In the genomic region with DNA sequence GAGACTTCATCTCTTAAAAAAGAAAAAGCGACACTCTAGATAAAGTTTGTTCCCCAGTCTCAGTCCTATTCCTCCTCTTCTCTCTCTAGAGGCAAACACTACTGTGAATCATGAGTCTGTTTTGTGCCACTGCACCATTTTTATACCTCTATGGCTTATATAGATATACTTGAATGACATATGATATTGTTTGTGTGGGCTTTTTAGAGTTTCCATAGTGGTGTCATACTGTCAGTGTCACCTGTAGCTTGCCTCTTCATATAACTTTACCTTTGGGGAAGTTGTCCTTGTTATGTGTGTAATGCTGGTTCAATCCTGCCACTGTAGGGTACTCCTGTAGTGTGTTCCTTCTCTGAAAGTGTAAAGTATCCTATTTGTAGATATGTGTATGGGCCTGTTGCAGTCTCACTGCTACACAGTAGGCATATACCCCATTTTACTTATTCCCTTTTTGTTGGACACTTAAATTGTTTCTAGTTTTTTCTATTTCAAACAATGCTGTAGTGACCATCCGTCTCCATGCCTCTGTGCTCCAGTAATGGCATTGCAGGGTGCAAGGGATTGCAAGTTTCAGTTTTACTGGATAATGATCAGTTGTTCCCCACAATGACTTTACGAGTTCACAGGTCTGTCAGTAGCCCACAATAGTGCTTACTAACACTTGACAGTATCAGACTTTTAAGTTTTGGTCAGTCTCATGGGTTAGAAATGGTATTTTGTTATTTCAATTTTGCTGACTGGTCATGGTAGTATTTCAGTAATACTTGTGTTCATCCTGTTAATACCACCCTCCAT, we compare ENCODE assay signal across 1 cellular context.
TF ChIP-seq lines count a peak whose summit lies in the region.

No MANE protein-coding gene starts in this region.

TF ChIP-seq in K562, 482 proteins besides CTCF, POLR2A, EP300 and RAD21 (continued from another document and continues in another):
- TF ChIP-seq ZNF655 (CRISPR knock-in tag; IDR thresholded peaks at IDR 0.05): no peak
- no peak for TF ChIP-seq SMARCB1 (IDR thresholded peaks at IDR 0.05; ENCODE audit: insufficient read length, low read depth)
- 0 out of 2 replicates have a peak, but pooled peaks have one; percentile 55 for TF ChIP-seq ZNF212 (CRISPR knock-in tag; IDR thresholded peaks at IDR 0.05)
- TF ChIP-seq HNRNPL (IDR thresholded peaks at IDR 0.05; ENCODE audit: low read depth, low read length): no peak
- TF ChIP-seq NFE2 (IDR thresholded peaks at IDR 0.05; ENCODE audit: low read depth): peak; percentile 86
- no peak for TF ChIP-seq KLF16 (IDR thresholded peaks at IDR 0.05)
- TF ChIP-seq ZNF431 (CRISPR knock-in tag; IDR thresholded peaks at IDR 0.05): no peak
- TF ChIP-seq ZNF77 (CRISPR knock-in tag; IDR thresholded peaks at IDR 0.05): no peak
- TF ChIP-seq PRPF4 (IDR thresholded peaks at IDR 0.05; ENCODE audit: insufficient read depth, low read depth, low read length, poor library complexity, severe bottlenecking): no peak
- TF ChIP-seq PCBP1 (IDR thresholded peaks at IDR 0.05; ENCODE audit: low read depth, low read length, poor library complexity, severe bottlenecking): no peak
- TF ChIP-seq, protein P1, sequence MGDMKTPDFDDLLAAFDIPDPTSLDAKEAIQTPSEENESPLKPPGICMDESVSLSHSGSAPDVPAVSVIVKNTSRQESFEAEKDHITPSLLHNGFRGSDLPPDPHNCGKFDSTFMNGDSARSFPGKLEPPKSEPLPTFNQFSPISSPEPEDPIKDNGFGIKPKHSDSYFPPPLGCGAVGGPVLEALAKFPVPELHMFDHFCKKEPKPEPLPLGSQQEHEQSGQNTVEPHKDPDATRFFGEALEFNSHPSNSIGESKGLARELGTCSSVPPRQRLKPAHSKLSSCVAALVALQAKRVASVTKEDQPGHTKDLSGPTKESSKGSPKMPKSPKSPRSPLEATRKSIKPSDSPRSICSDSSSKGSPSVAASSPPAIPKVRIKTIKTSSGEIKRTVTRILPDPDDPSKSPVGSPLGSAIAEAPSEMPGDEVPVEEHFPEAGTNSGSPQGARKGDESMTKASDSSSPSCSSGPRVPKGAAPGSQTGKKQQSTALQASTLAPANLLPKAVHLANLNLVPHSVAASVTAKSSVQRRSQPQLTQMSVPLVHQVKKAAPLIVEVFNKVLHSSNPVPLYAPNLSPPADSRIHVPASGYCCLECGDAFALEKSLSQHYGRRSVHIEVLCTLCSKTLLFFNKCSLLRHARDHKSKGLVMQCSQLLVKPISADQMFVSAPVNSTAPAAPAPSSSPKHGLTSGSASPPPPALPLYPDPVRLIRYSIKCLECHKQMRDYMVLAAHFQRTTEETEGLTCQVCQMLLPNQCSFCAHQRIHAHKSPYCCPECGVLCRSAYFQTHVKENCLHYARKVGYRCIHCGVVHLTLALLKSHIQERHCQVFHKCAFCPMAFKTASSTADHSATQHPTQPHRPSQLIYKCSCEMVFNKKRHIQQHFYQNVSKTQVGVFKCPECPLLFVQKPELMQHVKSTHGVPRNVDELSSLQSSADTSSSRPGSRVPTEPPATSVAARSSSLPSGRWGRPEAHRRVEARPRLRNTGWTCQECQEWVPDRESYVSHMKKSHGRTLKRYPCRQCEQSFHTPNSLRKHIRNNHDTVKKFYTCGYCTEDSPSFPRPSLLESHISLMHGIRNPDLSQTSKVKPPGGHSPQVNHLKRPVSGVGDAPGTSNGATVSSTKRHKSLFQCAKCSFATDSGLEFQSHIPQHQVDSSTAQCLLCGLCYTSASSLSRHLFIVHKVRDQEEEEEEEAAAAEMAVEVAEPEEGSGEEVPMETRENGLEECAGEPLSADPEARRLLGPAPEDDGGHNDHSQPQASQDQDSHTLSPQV (IDR thresholded peaks at IDR 0.05): peak; percentile 71
- peak; percentile 63 for TF ChIP-seq ARID1B (IDR thresholded peaks at IDR 0.05)
- no peak for TF ChIP-seq EZH2 (IDR thresholded peaks at IDR 0.05; ENCODE audit: borderline replicate concordance, low read depth, low read length)
- no peak for TF ChIP-seq BHLHE40 (IDR thresholded peaks at IDR 0.05; ENCODE audit: low read length)
- TF ChIP-seq MAFG (tag; conservative IDR thresholded peaks at IDR 0.05): peak; percentile 95
- no peak for TF ChIP-seq PHF8 (IDR thresholded peaks at IDR 0.05; ENCODE audit: borderline replicate concordance, low read length)
- TF ChIP-seq ZNF445 (CRISPR knock-in tag; IDR thresholded peaks at IDR 0.05; ENCODE audit: low read depth): no peak
- no peak for TF ChIP-seq YBX1 (IDR thresholded peaks at IDR 0.05)
- TF ChIP-seq ZNF263 (CRISPR knock-in tag; IDR thresholded peaks at IDR 0.05; ENCODE audit: borderline replicate concordance): no peak
- peak; percentile 46; the same call in 1 of the 2 replicates for TF ChIP-seq SMARCE1 (IDR thresholded peaks at IDR 0.05)
- TF ChIP-seq SRSF1 (IDR thresholded peaks at IDR 0.05; ENCODE audit: low read depth, low read length): no peak
- TF ChIP-seq, protein P2, sequence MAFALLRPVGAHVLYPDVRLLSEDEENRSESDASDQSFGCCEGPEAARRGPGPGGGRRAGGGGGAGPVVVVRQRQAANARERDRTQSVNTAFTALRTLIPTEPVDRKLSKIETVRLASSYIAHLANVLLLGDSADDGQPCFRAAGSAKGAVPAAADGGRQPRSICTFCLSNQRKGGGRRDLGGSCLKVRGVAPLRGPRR (CRISPR knock-in tag; IDR thresholded peaks at IDR 0.05): no peak
- TF ChIP-seq GABPA (tag; conservative IDR thresholded peaks at IDR 0.05; ENCODE audit: low read depth): no peak
- peak; percentile 50 for TF ChIP-seq FOSL1 (tag; conservative IDR thresholded peaks at IDR 0.05)
- TF ChIP-seq ZKSCAN1 (IDR thresholded peaks at IDR 0.05; ENCODE audit: low read depth, low read length): no peak; the same call in 1 of the 2 replicates
- TF ChIP-seq, protein P3, sequence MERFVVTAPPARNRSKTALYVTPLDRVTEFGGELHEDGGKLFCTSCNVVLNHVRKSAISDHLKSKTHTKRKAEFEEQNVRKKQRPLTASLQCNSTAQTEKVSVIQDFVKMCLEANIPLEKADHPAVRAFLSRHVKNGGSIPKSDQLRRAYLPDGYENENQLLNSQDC (CRISPR knock-in tag; IDR thresholded peaks at IDR 0.05): no peak
- TF ChIP-seq GTF2B (IDR thresholded peaks at IDR 0.05; ENCODE audit: extremely low read depth, insufficient read length): no peak
- TF ChIP-seq BRD4 (IDR thresholded peaks at IDR 0.05): 0 out of 2 replicates have a peak, but pooled peaks have one; percentile 48
- TF ChIP-seq MECOM (CRISPR knock-in tag; IDR thresholded peaks at IDR 0.05): no peak
- TF ChIP-seq UBTF (IDR thresholded peaks at IDR 0.05; ENCODE audit: borderline replicate concordance in 1 of 2, low read depth in 2 of 2, low read length in 2 of 2): no peak
- no peak for TF ChIP-seq MYBL2 (IDR thresholded peaks at IDR 0.05; ENCODE audit: low read depth)
- no peak for TF ChIP-seq MYBL2 (CRISPR knock-in tag; IDR thresholded peaks at IDR 0.05; ENCODE audit: borderline replicate concordance)
- TF ChIP-seq ARID3B (CRISPR knock-in tag; IDR thresholded peaks at IDR 0.05; ENCODE audit: borderline replicate concordance): no peak
- TF ChIP-seq TAL1 (IDR thresholded peaks at IDR 0.05): no peak
- no peak for TF ChIP-seq ZNF584 (CRISPR knock-in tag; IDR thresholded peaks at IDR 0.05; ENCODE audit: low read depth)
- TF ChIP-seq, protein P4, sequence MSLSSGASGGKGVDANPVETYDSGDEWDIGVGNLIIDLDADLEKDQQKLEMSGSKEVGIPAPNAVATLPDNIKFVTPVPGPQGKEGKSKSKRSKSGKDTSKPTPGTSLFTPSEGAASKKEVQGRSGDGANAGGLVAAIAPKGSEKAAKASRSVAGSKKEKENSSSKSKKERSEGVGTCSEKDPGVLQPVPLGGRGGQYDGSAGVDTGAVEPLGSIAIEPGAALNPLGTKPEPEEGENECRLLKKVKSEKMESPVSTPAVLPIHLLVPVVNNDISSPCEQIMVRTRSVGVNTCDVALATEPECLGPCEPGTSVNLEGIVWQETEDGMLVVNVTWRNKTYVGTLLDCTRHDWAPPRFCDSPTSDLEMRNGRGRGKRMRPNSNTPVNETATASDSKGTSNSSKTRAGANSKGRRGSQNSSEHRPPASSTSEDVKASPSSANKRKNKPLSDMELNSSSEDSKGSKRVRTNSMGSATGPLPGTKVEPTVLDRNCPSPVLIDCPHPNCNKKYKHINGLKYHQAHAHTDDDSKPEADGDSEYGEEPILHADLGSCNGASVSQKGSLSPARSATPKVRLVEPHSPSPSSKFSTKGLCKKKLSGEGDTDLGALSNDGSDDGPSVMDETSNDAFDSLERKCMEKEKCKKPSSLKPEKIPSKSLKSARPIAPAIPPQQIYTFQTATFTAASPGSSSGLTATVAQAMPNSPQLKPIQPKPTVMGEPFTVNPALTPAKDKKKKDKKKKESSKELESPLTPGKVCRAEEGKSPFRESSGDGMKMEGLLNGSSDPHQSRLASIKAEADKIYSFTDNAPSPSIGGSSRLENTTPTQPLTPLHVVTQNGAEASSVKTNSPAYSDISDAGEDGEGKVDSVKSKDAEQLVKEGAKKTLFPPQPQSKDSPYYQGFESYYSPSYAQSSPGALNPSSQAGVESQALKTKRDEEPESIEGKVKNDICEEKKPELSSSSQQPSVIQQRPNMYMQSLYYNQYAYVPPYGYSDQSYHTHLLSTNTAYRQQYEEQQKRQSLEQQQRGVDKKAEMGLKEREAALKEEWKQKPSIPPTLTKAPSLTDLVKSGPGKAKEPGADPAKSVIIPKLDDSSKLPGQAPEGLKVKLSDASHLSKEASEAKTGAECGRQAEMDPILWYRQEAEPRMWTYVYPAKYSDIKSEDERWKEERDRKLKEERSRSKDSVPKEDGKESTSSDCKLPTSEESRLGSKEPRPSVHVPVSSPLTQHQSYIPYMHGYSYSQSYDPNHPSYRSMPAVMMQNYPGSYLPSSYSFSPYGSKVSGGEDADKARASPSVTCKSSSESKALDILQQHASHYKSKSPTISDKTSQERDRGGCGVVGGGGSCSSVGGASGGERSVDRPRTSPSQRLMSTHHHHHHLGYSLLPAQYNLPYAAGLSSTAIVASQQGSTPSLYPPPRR (CRISPR knock-in tag; IDR thresholded peaks at IDR 0.05; ENCODE audit: borderline replicate concordance): no peak
- peak in 1 of 2 experiments; percentile 48; a peak in 1 of 4 replicates for TF ChIP-seq NONO (IDR thresholded peaks at IDR 0.05; ENCODE audit: low read depth in 2 of 2, low read length in 1 of 2)
- no peak for TF ChIP-seq KHSRP (IDR thresholded peaks at IDR 0.05)
- no peak for TF ChIP-seq MEF2A (IDR thresholded peaks at IDR 0.05; ENCODE audit: control insufficient read depth, low read depth, low read length)
- TF ChIP-seq BRD9 (IDR thresholded peaks at IDR 0.05; ENCODE audit: low read depth, partially characterized antibody): peak; percentile 47
- TF ChIP-seq, protein P5, sequence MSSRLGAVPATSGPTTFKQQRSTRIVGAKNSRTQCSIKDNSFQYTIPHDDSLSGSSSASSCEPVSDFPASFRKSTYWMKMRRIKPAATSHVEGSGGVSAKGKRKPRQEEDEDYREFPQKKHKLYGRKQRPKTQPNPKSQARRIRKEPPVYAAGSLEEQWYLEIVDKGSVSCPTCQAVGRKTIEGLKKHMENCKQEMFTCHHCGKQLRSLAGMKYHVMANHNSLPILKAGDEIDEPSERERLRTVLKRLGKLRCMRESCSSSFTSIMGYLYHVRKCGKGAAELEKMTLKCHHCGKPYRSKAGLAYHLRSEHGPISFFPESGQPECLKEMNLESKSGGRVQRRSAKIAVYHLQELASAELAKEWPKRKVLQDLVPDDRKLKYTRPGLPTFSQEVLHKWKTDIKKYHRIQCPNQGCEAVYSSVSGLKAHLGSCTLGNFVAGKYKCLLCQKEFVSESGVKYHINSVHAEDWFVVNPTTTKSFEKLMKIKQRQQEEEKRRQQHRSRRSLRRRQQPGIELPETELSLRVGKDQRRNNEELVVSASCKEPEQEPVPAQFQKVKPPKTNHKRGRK (tag; IDR thresholded peaks at IDR 0.05): no peak
- no peak for TF ChIP-seq KAT2B (IDR thresholded peaks at IDR 0.05; ENCODE audit: low read depth, low read length)
